Comparison of ENCODE assay signal across 1 cellular context in the genomic region with DNA sequence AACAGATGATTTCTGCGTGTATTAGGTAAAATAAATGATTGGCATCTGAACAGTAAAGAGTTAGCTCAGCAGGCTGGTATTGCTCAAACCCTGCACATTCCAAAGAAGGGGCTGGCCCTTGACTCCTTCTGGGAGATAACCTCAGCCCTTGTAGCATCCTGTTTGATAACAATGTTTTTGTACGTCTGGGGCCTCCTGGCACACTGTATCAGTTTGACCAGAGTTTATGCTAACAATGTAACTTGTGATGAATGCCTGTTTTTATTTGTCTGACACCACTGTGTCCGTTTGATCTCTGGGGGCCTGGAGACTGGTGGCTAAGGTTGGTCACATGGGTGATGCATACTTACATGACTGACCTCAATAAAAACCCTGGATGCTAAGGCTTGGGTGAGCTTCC.
TF ChIP-seq lines count a peak whose summit lies in the region.

No MANE protein-coding gene starts in this region.

TF ChIP-seq in HepG2, 621 proteins besides CTCF, POLR2A, EP300 and RAD21 (continues in another document):
- TF ChIP-seq SIX4 (CRISPR knock-in tag; IDR thresholded peaks at IDR 0.05) (0 out of 2 replicates have a peak, but pooled peaks have one; percentile 39), BORCS8-MEF2B (CRISPR knock-in tag; IDR thresholded peaks at IDR 0.05) (no peak), RBM22 (optimal IDR thresholded peaks at IDR 0.05; ENCODE audit: low read length) (no peak), MAFK (conservative IDR thresholded peaks at IDR 0.05 in 1 of 2, IDR thresholded peaks at IDR 0.05 in 1 of 2; ENCODE audit: low read length in 2 of 2) (no peak), ZNF282 (IDR thresholded peaks at IDR 0.05; ENCODE audit: partially characterized antibody) (no peak), GATA4 (IDR thresholded peaks at IDR 0.05; ENCODE audit: borderline replicate concordance, low read depth) (peak; percentile 85; the same call in 1 of the 2 replicates), KAT2B (IDR thresholded peaks at IDR 0.05; ENCODE audit: borderline replicate concordance, low read depth, low read length) (no peak), ONECUT2 (CRISPR knock-in tag; IDR thresholded peaks at IDR 0.05) (no peak), SP5 (CRISPR knock-in tag; IDR thresholded peaks at IDR 0.05; ENCODE audit: borderline replicate concordance, low read depth) (no peak; the same call in 1 of the 2 replicates), ZNF24 (IDR thresholded peaks at IDR 0.05) (no peak), MXD4 (CRISPR knock-in tag; IDR thresholded peaks at IDR 0.05) (no peak), ASH2L (IDR thresholded peaks at IDR 0.05; ENCODE audit: insufficient read length, low read depth, low read length) (no peak), PCBP2 (optimal IDR thresholded peaks at IDR 0.05; ENCODE audit: low read depth, low read length, poor library complexity, severe bottlenecking) (no peak), SRSF9 (IDR thresholded peaks at IDR 0.05; ENCODE audit: borderline replicate concordance, insufficient read depth, low read depth, low read length, poor library complexity, severe bottlenecking) (no peak), FOXA1 (IDR thresholded peaks at IDR 0.05) (no peak), FOXA1 (CRISPR knock-in tag; IDR thresholded peaks at IDR 0.05) (peak; percentile 67), TOPORS (CRISPR knock-in tag; IDR thresholded peaks at IDR 0.05) (no peak), CBX1 (IDR thresholded peaks at IDR 0.05; ENCODE audit: low read depth) (no peak), ZSCAN25 (CRISPR knock-in tag; IDR thresholded peaks at IDR 0.05) (no peak), SNAPC2 (CRISPR knock-in tag; IDR thresholded peaks at IDR 0.05) (no peak), ZFP82 (CRISPR knock-in tag; IDR thresholded peaks at IDR 0.05; ENCODE audit: borderline replicate concordance) (no peak), NONO (IDR thresholded peaks at IDR 0.05) (no peak), NONO (CRISPR knock-in tag; conservative IDR thresholded peaks at IDR 0.05) (no peak), MAZ (IDR thresholded peaks at IDR 0.05; ENCODE audit: borderline replicate concordance, low read depth, low read length) (no peak), MAZ (CRISPR knock-in tag; IDR thresholded peaks at IDR 0.05; ENCODE audit: low read depth) (no peak), NKX3-1 (CRISPR knock-in tag; IDR thresholded peaks at IDR 0.05) (no peak), ZNF572 (CRISPR knock-in tag; IDR thresholded peaks at IDR 0.05) (no peak)
- TF ChIP-seq, protein P1, sequence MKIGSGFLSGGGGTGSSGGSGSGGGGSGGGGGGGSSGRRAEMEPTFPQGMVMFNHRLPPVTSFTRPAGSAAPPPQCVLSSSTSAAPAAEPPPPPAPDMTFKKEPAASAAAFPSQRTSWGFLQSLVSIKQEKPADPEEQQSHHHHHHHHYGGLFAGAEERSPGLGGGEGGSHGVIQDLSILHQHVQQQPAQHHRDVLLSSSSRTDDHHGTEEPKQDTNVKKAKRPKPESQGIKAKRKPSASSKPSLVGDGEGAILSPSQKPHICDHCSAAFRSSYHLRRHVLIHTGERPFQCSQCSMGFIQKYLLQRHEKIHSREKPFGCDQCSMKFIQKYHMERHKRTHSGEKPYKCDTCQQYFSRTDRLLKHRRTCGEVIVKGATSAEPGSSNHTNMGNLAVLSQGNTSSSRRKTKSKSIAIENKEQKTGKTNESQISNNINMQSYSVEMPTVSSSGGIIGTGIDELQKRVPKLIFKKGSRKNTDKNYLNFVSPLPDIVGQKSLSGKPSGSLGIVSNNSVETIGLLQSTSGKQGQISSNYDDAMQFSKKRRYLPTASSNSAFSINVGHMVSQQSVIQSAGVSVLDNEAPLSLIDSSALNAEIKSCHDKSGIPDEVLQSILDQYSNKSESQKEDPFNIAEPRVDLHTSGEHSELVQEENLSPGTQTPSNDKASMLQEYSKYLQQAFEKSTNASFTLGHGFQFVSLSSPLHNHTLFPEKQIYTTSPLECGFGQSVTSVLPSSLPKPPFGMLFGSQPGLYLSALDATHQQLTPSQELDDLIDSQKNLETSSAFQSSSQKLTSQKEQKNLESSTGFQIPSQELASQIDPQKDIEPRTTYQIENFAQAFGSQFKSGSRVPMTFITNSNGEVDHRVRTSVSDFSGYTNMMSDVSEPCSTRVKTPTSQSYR (CRISPR knock-in tag; IDR thresholded peaks at IDR 0.05; ENCODE audit: borderline replicate concordance) = no peak
- TF ChIP-seq, protein P2, sequence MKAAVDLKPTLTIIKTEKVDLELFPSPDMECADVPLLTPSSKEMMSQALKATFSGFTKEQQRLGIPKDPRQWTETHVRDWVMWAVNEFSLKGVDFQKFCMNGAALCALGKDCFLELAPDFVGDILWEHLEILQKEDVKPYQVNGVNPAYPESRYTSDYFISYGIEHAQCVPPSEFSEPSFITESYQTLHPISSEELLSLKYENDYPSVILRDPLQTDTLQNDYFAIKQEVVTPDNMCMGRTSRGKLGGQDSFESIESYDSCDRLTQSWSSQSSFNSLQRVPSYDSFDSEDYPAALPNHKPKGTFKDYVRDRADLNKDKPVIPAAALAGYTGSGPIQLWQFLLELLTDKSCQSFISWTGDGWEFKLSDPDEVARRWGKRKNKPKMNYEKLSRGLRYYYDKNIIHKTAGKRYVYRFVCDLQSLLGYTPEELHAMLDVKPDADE (CRISPR knock-in tag; IDR thresholded peaks at IDR 0.05) = no peak
- TF ChIP-seq, protein P3, sequence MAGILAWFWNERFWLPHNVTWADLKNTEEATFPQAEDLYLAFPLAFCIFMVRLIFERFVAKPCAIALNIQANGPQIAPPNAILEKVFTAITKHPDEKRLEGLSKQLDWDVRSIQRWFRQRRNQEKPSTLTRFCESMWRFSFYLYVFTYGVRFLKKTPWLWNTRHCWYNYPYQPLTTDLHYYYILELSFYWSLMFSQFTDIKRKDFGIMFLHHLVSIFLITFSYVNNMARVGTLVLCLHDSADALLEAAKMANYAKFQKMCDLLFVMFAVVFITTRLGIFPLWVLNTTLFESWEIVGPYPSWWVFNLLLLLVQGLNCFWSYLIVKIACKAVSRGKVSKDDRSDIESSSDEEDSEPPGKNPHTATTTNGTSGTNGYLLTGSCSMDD (CRISPR knock-in tag; IDR thresholded peaks at IDR 0.05) = no peak
- TF ChIP-seq, protein P4, sequence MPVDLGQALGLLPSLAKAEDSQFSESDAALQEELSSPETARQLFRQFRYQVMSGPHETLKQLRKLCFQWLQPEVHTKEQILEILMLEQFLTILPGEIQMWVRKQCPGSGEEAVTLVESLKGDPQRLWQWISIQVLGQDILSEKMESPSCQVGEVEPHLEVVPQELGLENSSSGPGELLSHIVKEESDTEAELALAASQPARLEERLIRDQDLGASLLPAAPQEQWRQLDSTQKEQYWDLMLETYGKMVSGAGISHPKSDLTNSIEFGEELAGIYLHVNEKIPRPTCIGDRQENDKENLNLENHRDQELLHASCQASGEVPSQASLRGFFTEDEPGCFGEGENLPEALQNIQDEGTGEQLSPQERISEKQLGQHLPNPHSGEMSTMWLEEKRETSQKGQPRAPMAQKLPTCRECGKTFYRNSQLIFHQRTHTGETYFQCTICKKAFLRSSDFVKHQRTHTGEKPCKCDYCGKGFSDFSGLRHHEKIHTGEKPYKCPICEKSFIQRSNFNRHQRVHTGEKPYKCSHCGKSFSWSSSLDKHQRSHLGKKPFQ (CRISPR knock-in tag; IDR thresholded peaks at IDR 0.05; ENCODE audit: insufficient replicate concordance) = no peak
- TF ChIP-seq, protein P5, sequence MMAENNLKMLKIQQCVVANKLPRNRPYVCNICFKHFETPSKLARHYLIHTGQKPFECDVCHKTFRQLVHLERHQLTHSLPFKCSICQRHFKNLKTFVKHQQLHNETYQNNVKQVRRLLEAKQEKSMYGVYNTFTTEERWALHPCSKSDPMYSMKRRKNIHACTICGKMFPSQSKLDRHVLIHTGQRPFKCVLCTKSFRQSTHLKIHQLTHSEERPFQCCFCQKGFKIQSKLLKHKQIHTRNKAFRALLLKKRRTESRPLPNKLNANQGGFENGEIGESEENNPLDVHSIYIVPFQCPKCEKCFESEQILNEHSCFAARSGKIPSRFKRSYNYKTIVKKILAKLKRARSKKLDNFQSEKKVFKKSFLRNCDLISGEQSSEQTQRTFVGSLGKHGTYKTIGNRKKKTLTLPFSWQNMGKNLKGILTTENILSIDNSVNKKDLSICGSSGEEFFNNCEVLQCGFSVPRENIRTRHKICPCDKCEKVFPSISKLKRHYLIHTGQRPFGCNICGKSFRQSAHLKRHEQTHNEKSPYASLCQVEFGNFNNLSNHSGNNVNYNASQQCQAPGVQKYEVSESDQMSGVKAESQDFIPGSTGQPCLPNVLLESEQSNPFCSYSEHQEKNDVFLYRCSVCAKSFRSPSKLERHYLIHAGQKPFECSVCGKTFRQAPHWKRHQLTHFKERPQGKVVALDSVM (CRISPR knock-in tag; IDR thresholded peaks at IDR 0.05) = no peak
- TF ChIP-seq, protein P6, sequence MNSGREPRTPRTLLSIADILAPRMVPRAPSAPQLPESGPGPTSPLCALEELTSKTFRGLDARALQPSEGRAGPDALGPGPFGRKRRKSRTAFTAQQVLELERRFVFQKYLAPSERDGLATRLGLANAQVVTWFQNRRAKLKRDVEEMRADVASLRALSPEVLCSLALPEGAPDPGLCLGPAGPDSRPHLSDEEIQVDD (CRISPR knock-in tag; IDR thresholded peaks at IDR 0.05; ENCODE audit: borderline replicate concordance) = no peak
- TF ChIP-seq, protein P7, sequence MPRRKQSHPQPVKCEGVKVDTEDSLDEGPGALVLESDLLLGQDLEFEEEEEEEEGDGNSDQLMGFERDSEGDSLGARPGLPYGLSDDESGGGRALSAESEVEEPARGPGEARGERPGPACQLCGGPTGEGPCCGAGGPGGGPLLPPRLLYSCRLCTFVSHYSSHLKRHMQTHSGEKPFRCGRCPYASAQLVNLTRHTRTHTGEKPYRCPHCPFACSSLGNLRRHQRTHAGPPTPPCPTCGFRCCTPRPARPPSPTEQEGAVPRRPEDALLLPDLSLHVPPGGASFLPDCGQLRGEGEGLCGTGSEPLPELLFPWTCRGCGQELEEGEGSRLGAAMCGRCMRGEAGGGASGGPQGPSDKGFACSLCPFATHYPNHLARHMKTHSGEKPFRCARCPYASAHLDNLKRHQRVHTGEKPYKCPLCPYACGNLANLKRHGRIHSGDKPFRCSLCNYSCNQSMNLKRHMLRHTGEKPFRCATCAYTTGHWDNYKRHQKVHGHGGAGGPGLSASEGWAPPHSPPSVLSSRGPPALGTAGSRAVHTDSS (CRISPR knock-in tag; conservative IDR thresholded peaks at IDR 0.05) = no peak
- TF ChIP-seq, protein P8, sequence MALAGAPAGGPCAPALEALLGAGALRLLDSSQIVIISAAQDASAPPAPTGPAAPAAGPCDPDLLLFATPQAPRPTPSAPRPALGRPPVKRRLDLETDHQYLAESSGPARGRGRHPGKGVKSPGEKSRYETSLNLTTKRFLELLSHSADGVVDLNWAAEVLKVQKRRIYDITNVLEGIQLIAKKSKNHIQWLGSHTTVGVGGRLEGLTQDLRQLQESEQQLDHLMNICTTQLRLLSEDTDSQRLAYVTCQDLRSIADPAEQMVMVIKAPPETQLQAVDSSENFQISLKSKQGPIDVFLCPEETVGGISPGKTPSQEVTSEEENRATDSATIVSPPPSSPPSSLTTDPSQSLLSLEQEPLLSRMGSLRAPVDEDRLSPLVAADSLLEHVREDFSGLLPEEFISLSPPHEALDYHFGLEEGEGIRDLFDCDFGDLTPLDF (CRISPR knock-in tag; IDR thresholded peaks at IDR 0.05) = no peak
- TF ChIP-seq, protein P9, sequence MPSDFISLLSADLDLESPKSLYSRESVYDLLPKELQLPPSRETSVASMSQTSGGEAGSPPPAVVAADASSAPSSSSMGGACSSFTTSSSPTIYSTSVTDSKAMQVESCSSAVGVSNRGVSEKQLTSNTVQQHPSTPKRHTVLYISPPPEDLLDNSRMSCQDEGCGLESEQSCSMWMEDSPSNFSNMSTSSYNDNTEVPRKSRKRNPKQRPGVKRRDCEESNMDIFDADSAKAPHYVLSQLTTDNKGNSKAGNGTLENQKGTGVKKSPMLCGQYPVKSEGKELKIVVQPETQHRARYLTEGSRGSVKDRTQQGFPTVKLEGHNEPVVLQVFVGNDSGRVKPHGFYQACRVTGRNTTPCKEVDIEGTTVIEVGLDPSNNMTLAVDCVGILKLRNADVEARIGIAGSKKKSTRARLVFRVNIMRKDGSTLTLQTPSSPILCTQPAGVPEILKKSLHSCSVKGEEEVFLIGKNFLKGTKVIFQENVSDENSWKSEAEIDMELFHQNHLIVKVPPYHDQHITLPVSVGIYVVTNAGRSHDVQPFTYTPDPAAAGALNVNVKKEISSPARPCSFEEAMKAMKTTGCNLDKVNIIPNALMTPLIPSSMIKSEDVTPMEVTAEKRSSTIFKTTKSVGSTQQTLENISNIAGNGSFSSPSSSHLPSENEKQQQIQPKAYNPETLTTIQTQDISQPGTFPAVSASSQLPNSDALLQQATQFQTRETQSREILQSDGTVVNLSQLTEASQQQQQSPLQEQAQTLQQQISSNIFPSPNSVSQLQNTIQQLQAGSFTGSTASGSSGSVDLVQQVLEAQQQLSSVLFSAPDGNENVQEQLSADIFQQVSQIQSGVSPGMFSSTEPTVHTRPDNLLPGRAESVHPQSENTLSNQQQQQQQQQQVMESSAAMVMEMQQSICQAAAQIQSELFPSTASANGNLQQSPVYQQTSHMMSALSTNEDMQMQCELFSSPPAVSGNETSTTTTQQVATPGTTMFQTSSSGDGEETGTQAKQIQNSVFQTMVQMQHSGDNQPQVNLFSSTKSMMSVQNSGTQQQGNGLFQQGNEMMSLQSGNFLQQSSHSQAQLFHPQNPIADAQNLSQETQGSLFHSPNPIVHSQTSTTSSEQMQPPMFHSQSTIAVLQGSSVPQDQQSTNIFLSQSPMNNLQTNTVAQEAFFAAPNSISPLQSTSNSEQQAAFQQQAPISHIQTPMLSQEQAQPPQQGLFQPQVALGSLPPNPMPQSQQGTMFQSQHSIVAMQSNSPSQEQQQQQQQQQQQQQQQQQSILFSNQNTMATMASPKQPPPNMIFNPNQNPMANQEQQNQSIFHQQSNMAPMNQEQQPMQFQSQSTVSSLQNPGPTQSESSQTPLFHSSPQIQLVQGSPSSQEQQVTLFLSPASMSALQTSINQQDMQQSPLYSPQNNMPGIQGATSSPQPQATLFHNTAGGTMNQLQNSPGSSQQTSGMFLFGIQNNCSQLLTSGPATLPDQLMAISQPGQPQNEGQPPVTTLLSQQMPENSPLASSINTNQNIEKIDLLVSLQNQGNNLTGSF (CRISPR knock-in tag; IDR thresholded peaks at IDR 0.05) = no peak
- TF ChIP-seq, protein P10, sequence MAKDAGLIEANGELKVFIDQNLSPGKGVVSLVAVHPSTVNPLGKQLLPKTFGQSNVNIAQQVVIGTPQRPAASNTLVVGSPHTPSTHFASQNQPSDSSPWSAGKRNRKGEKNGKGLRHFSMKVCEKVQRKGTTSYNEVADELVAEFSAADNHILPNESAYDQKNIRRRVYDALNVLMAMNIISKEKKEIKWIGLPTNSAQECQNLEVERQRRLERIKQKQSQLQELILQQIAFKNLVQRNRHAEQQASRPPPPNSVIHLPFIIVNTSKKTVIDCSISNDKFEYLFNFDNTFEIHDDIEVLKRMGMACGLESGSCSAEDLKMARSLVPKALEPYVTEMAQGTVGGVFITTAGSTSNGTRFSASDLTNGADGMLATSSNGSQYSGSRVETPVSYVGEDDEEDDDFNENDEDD (CRISPR knock-in tag; IDR thresholded peaks at IDR 0.05; ENCODE audit: borderline replicate concordance) = no peak
- TF ChIP-seq, protein P11, sequence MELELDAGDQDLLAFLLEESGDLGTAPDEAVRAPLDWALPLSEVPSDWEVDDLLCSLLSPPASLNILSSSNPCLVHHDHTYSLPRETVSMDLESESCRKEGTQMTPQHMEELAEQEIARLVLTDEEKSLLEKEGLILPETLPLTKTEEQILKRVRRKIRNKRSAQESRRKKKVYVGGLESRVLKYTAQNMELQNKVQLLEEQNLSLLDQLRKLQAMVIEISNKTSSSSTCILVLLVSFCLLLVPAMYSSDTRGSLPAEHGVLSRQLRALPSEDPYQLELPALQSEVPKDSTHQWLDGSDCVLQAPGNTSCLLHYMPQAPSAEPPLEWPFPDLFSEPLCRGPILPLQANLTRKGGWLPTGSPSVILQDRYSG (CRISPR knock-in tag; IDR thresholded peaks at IDR 0.05) = no peak
